ENCODE assay signal across 21 cellular contexts in genomic region chr2:171165967-171166327, GRCh38.
"Had no signal": no experiment of that assay in that cellular context is flagged by ENCODE, and none has a peak within 500 bp of the region (broad histone marks: within the 10 kb centered on the region; RNA-seq: fewer than 3 reads in every experiment).

No MANE protein-coding gene starts in this region.

- H3K27ac Mint-ChIP-seq: effector memory CD8-positive, alpha-beta T cell; memory B cell; naive thymus-derived CD8-positive, alpha-beta T cell; nephron progenitor cell; progenitor cell of endocrine pancreas; stimulated activated naive B cell treated with anti-CD40 and anti-IgM and Interleukin-4, amounts not matched to agents 10 μg/mL and 1 μg/mL and 100 μg/mL, for 72 hours; stimulated activated naive CD8-positive, alpha-beta T cell treated with anti-CD3 and anti-CD28 coated beads, Interleukin-15, Interleukin-2, amounts not matched to agents 100 ng/mL and 50 ng/mL, for 24 hours had no signal

- H3K4me3 ChIP-seq: esophagus squamous epithelium, lower lobe of right lung, thoracic aorta, tibial nerve, vagina had no signal

- H2AFZ ChIP-seq: parathyroid adenoma had no signal

- H3K4me3 Mint-ChIP-seq: effector memory CD8-positive, alpha-beta T cell; memory B cell; nephron progenitor cell; stimulated activated naive B cell treated with anti-CD40 and anti-IgM and Interleukin-4, amounts not matched to agents 10 μg/mL and 1 μg/mL and 100 μg/mL, for 72 hours; stimulated activated naive CD8-positive, alpha-beta T cell treated with anti-CD3 and anti-CD28 coated beads, Interleukin-15, Interleukin-2, amounts not matched to agents 100 ng/mL and 50 ng/mL, for 24 hours had no signal

- ATAC-seq: effector memory CD8-positive, alpha-beta T cell; left ventricle myocardium superior; lower lobe of right lung; naive thymus-derived CD8-positive, alpha-beta T cell; stimulated activated naive B cell treated with anti-CD40 and anti-IgM and Interleukin-4, amounts not matched to agents 10 μg/mL and 1 μg/mL and 100 μg/mL, for 72 hours had no signal

- H3K9me3 ChIP-seq: esophagus squamous epithelium, lower lobe of right lung, neutrophil, right lobe of liver, thoracic aorta, tibial nerve, vagina had no signal

- H3K27ac ChIP-seq: esophagus squamous epithelium, lower lobe of right lung, neutrophil, parathyroid adenoma, thoracic aorta, tibial nerve, vagina had no signal

- H3K36me3 ChIP-seq: esophagus squamous epithelium, lower lobe of right lung, neutrophil, right lobe of liver, thoracic aorta, tibial nerve, vagina had no signal

- H3K27me3 ChIP-seq: esophagus squamous epithelium, neutrophil, right lobe of liver, tibial nerve, vagina had no signal

- H3K9me3 Mint-ChIP-seq: effector memory CD8-positive, alpha-beta T cell; memory B cell; naive thymus-derived CD8-positive, alpha-beta T cell; nephron progenitor cell; stimulated activated naive B cell treated with anti-CD40 and anti-IgM and Interleukin-4, amounts not matched to agents 10 μg/mL and 1 μg/mL and 100 μg/mL, for 72 hours; stimulated activated naive CD8-positive, alpha-beta T cell treated with anti-CD3 and anti-CD28 coated beads, Interleukin-15, Interleukin-2, amounts not matched to agents 100 ng/mL and 50 ng/mL, for 24 hours had no signal

- H3K36me3 Mint-ChIP-seq: memory B cell; naive thymus-derived CD8-positive, alpha-beta T cell; stimulated activated naive B cell treated with anti-CD40 and anti-IgM and Interleukin-4, amounts not matched to agents 10 μg/mL and 1 μg/mL and 100 μg/mL, for 72 hours had no signal

- H3K27me3 Mint-ChIP-seq: memory B cell; progenitor cell of endocrine pancreas; stimulated activated naive B cell treated with anti-CD40 and anti-IgM and Interleukin-4, amounts not matched to agents 10 μg/mL and 1 μg/mL and 100 μg/mL, for 72 hours; stimulated activated naive CD8-positive, alpha-beta T cell treated with anti-CD3 and anti-CD28 coated beads, Interleukin-15, Interleukin-2, amounts not matched to agents 100 ng/mL and 50 ng/mL, for 24 hours had no signal

- H3K79me2 ChIP-seq: parathyroid adenoma had no signal

- H3K4me1 ChIP-seq: parathyroid adenoma, vagina had no signal

- DNase-seq: cortex of kidney; effector memory CD8-positive, alpha-beta T cell; erythroblast; esophagus squamous epithelium; left ventricle myocardium superior; lower lobe of right lung; naive thymus-derived CD8-positive, alpha-beta T cell; nephron progenitor cell; small intestine; stimulated activated CD4-positive, alpha-beta T cell treated with anti-CD3 and anti-CD28 coated beads, Interleukin-15, amount 100 ng/mL, for 24 hours; stimulated activated CD4-positive, alpha-beta T cell treated with anti-CD3 and anti-CD28 coated beads, Interleukin-2, amount 100 ng/mL, for 48 hours; stimulated activated naive B cell treated with anti-CD40 and anti-IgM and Interleukin-4, amounts not matched to agents 10 μg/mL and 1 μg/mL and 100 μg/mL, for 72 hours had no signal
